Comparison of ENCODE assay signal across 1 cellular context in the genomic region with DNA sequence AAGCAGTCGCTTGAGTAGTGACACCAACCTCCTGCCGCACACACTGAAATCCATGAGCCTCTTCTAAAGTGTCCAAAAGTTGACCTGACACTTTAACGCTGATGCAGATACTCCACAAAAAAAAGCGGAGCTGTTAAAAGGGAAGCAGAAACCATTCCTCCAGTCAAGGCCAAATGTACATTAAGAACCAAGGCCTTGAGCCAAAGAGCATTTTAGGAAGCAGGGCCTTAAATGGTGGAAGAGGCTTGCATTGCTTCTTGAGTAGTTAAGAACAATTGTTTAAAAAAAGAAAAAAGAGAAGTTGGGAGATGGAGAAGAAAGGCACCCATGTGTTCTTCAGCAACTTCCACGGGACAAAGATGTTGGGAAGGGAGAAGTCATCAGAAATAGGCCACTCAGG.
TF ChIP-seq lines count a peak whose summit lies in the region.

No MANE protein-coding gene starts in this region.

TF ChIP-seq in H1, 55 proteins besides CTCF, POLR2A, EP300 and RAD21:
- no peak for TF ChIP-seq TAF1 (IDR thresholded peaks at IDR 0.05; ENCODE audit: low read depth, low read length)
- TF ChIP-seq ZNF274 (IDR thresholded peaks at IDR 0.05; ENCODE audit: borderline replicate concordance, extremely low read depth, low read length), result no peak
- TF ChIP-seq JUN (IDR thresholded peaks at IDR 0.05; ENCODE audit: low read depth, low read length), result no peak
- TF ChIP-seq YY1 (IDR thresholded peaks at IDR 0.05; ENCODE audit: low read depth, low read length), result no peak
